Comparison of ENCODE assay signal across 2 cellular contexts in genomic region chr1:200478945-200479558, GRCh38.
TF ChIP-seq lines count a peak whose summit lies in the region.

No MANE protein-coding gene starts in this region.

TF ChIP-seq in IMR-90, 13 proteins besides CTCF, POLR2A, EP300 and RAD21:
- no peak for TF ChIP-seq CEBPB (IDR thresholded peaks at IDR 0.05; ENCODE audit: low read depth, low read length)
- no peak for TF ChIP-seq USF2 (IDR thresholded peaks at IDR 0.05; ENCODE audit: low read depth, low read length)
- no peak for TF ChIP-seq BHLHE40 (IDR thresholded peaks at IDR 0.05; ENCODE audit: low read depth, low read length)
- TF ChIP-seq MAFK (IDR thresholded peaks at IDR 0.05; ENCODE audit: low read depth, low read length), result no peak
- TF ChIP-seq MAZ (IDR thresholded peaks at IDR 0.05; ENCODE audit: borderline replicate concordance, low read depth, low read length), result no peak
- TF ChIP-seq RFX5 (IDR thresholded peaks at IDR 0.05; ENCODE audit: low read depth, low read length), result no peak
- TF ChIP-seq NFE2L2 (IDR thresholded peaks at IDR 0.05; ENCODE audit: low read depth, low read length), result no peak
- no peak for TF ChIP-seq FOS (IDR thresholded peaks at IDR 0.05; ENCODE audit: low read depth, low read length)
- TF ChIP-seq CHD1 (IDR thresholded peaks at IDR 0.05; ENCODE audit: low read depth, low read length), result no peak
- TF ChIP-seq ELK1 (IDR thresholded peaks at IDR 0.05; ENCODE audit: borderline replicate concordance, low read depth, low read length), result no peak
- no peak for TF ChIP-seq MXI1 (IDR thresholded peaks at IDR 0.05; ENCODE audit: borderline replicate concordance, low read depth, low read length)
- TF ChIP-seq RCOR1 (IDR thresholded peaks at IDR 0.05; ENCODE audit: insufficient replicate concordance, low read length), result no peak

TF ChIP-seq in HepG2, 621 proteins besides CTCF, POLR2A, EP300 and RAD21:
- TF ChIP-seq ZNF232 (CRISPR knock-in tag; IDR thresholded peaks at IDR 0.05; ENCODE audit: borderline replicate concordance) (no peak), JUN (CRISPR knock-in tag; IDR thresholded peaks at IDR 0.05) (no peak), HNF4A (CRISPR knock-in tag; IDR thresholded peaks at IDR 0.05) (peak; percentile 29), PBX2 (CRISPR knock-in tag; IDR thresholded peaks at IDR 0.05) (peak; percentile 63), PTBP1 (IDR thresholded peaks at IDR 0.05; ENCODE audit: low read depth, low read length, poor library complexity, severe bottlenecking) (no peak), ZBTB40 (IDR thresholded peaks at IDR 0.05) (no peak), ZBTB40 (CRISPR knock-in tag; IDR thresholded peaks at IDR 0.05) (no peak), RORA (CRISPR knock-in tag; IDR thresholded peaks at IDR 0.05) (no peak), ZNF775 (CRISPR knock-in tag; IDR thresholded peaks at IDR 0.05; ENCODE audit: borderline replicate concordance) (no peak)
TF ChIP-seq in HepG2: peak in this region for 2.
